ENCODE assay signal across 8 cellular contexts in genomic region chr3:38030126-38031021, GRCh38. TPM values are rescaled to one million over a fixed set of nuclear protein-coding genes. Genes with fewer than 3 reads are reported as not detected.
A peak's percentile ranks its signal among the peaks of the same experiment; 100 is the strongest.
DNase-seq lines count a peak whose midpoint lies in the region; ATAC-seq and TF ChIP-seq lines count a peak whose summit lies in the region.

No MANE protein-coding gene starts in this region.

- peak overlapping the region; percentile 44 for H3K4me3 Mint-ChIP-seq in activated naive CD4-positive, alpha-beta T cell treated with anti-CD3 and anti-CD28 coated beads, Interleukin-2, amount 50 U/mL, for 24 hours
- H3K4me3 Mint-ChIP-seq in dendritic cell treated with granulocyte-macrophage colony-stimulating factor and Interleukin-4, amounts not matched to agents 40 ng/mL and 50 ng/mL, for 4 days, result peak overlapping the region; percentile 49

- TF ChIP-seq CTCF in upper lobe of left lung (IDR thresholded peaks at IDR 0.05), result no peak

- H3K4me1 ChIP-seq in mucosa of rectum (ENCODE audit: control insufficient read depth in 2 of 2, insufficient read depth in 2 of 2, low read length in 2 of 2) (peaks cover 21 to 34% of the 10 kb centered on the region in 2 donors), upper lobe of left lung (peaks cover 24 to 44% (median 31%) of the 10 kb centered on the region in 4 donors)

- no peaks in the 10 kb centered on the region for H3K36me3 Mint-ChIP-seq in activated naive CD4-positive, alpha-beta T cell treated with anti-CD3 and anti-CD28 coated beads, Interleukin-2, amount 50 U/mL, for 24 hours
- no peaks in the 10 kb centered on the region for H3K36me3 Mint-ChIP-seq in dendritic cell treated with granulocyte-macrophage colony-stimulating factor and Interleukin-4, amounts not matched to agents 40 ng/mL and 50 ng/mL, for 4 days (ENCODE audit: low read depth)

- H3K27me3 ChIP-seq in mucosa of rectum (ENCODE audit: control insufficient read depth in 2 of 2, insufficient read depth in 2 of 2, low read length in 2 of 2) (peaks cover 0 to 2% of the 10 kb centered on the region in 2 donors), upper lobe of left lung (peaks cover 0 to 7% (median 0%) of the 10 kb centered on the region in 4 donors)

- H3K27ac ChIP-seq in mucosa of rectum (ENCODE audit: low read depth in 2 of 2, low read length in 2 of 2) (peak overlapping the region; percentile 67 to 76), upper lobe of left lung (peak overlapping the region; percentile 72 to 88 (median 87))

- no peaks in the 10 kb centered on the region for H3K36me3 ChIP-seq in mucosa of rectum (ENCODE audit: control insufficient read depth in 2 of 2, insufficient read depth in 2 of 2, low read length in 2 of 2)
- H3K36me3 ChIP-seq in upper lobe of left lung, result no peaks in the 10 kb centered on the region

- H3K27ac Mint-ChIP-seq in activated naive CD4-positive, alpha-beta T cell treated with anti-CD3 and anti-CD28 coated beads, Interleukin-2, amount 50 U/mL, for 24 hours, result no peak overlapping the region
- peak overlapping the region; percentile 60 for H3K27ac Mint-ChIP-seq in dendritic cell treated with granulocyte-macrophage colony-stimulating factor and Interleukin-4, amounts not matched to agents 40 ng/mL and 50 ng/mL, for 4 days

- no peak for ATAC-seq in upper lobe of left lung (ENCODE audit: low FRiP score in 2 of 2)
- ATAC-seq in GM21390 (IDR thresholded peaks at IDR 0.05; ENCODE audit: unreplicated experiment), result no peak
- no peak for ATAC-seq in GM21381 (IDR thresholded peaks at IDR 0.05; ENCODE audit: unreplicated experiment)

- no peak for TF ChIP-seq EP300 in upper lobe of left lung (IDR thresholded peaks at IDR 0.05)

- no peak for TF ChIP-seq POLR2A in upper lobe of left lung (IDR thresholded peaks at IDR 0.05)

- peaks cover 11% of the 10 kb centered on the region for H3K27me3 Mint-ChIP-seq in activated naive CD4-positive, alpha-beta T cell treated with anti-CD3 and anti-CD28 coated beads, Interleukin-2, amount 50 U/mL, for 24 hours
- H3K27me3 Mint-ChIP-seq in dendritic cell treated with granulocyte-macrophage colony-stimulating factor and Interleukin-4, amounts not matched to agents 40 ng/mL and 50 ng/mL, for 4 days, result peaks cover 61% of the 10 kb centered on the region

- H3K4me3 ChIP-seq in mucosa of rectum (ENCODE audit: low read length in 2 of 2), result peak overlapping the region; percentile 65 to 75
- H3K4me3 ChIP-seq in upper lobe of left lung, result peak overlapping the region; percentile 74 to 92 (median 82)

- H3K9me3 Mint-ChIP-seq in activated naive CD4-positive, alpha-beta T cell treated with anti-CD3 and anti-CD28 coated beads, Interleukin-2, amount 50 U/mL, for 24 hours, result no peaks in the 10 kb centered on the region
- H3K9me3 Mint-ChIP-seq in dendritic cell treated with granulocyte-macrophage colony-stimulating factor and Interleukin-4, amounts not matched to agents 40 ng/mL and 50 ng/mL, for 4 days, result no peaks in the 10 kb centered on the region

- H3K4me1 Mint-ChIP-seq in activated naive CD4-positive, alpha-beta T cell treated with anti-CD3 and anti-CD28 coated beads, Interleukin-2, amount 50 U/mL, for 24 hours, result peaks cover 24% of the 10 kb centered on the region
- H3K4me1 Mint-ChIP-seq in dendritic cell treated with granulocyte-macrophage colony-stimulating factor and Interleukin-4, amounts not matched to agents 40 ng/mL and 50 ng/mL, for 4 days (ENCODE audit: low read depth), result peaks cover 41% of the 10 kb centered on the region

- DNase-seq in activated naive CD4-positive, alpha-beta T cell treated with anti-CD3 and anti-CD28 coated beads, Interleukin-2, amount 50 U/mL, for 16 hours, result no peak
- DNase-seq in upper lobe of left lung (no peak), medulla oblongata (ENCODE audit: extremely low spot score) (no peak)

- WGBS in upper lobe of left lung, 2 donors, result 42 to 65% methylated on average over 2 to 8 of the region's 8 CpGs

- H3K9ac ChIP-seq in mucosa of rectum (ENCODE audit: low read depth in 1 of 2, low read length in 2 of 2), result peak overlapping the region; percentile 74 to 84

- H3K9me3 ChIP-seq in mucosa of rectum (ENCODE audit: control insufficient read depth in 2 of 2, low read length in 2 of 2), result no peaks in the 10 kb centered on the region
- no peaks in the 10 kb centered on the region for H3K9me3 ChIP-seq in upper lobe of left lung

- intact Hi-C loops in dendritic cell treated with granulocyte-macrophage colony-stimulating factor and Interleukin-4, amounts not matched to agents 40 ng/mL and 50 ng/mL, for 4 days (cut with micrococcal nuclease), result no loop called here

RNA-seq across cellular contexts. Expression of gene PLCD1, which starts 0.9 kb away (rescaled TPM):
- total RNA-seq in upper lobe of left lung, result 10 to 100 TPM; 20.8 to 80.1 (median 36.1) TPM

RNA-seq across cellular contexts. Expression of gene DLEC1, which starts 8.6 kb away (rescaled TPM):
- 10 to 100 TPM in 3 of 6 donors, 1 to 10 TPM in 3; 2.3 to 34.8 (median 14.3) TPM for total RNA-seq in upper lobe of left lung

RNA-seq across cellular contexts. Expression of gene VILL, which starts 39.8 kb away (rescaled TPM):
- 10 to 100 TPM in 5 of 6 donors, 1 to 10 TPM in 1; 5.6 to 41.9 (median 19.0) TPM for total RNA-seq in upper lobe of left lung
